Comparison of ENCODE assay signal across 10 cellular contexts in the genomic region with DNA sequence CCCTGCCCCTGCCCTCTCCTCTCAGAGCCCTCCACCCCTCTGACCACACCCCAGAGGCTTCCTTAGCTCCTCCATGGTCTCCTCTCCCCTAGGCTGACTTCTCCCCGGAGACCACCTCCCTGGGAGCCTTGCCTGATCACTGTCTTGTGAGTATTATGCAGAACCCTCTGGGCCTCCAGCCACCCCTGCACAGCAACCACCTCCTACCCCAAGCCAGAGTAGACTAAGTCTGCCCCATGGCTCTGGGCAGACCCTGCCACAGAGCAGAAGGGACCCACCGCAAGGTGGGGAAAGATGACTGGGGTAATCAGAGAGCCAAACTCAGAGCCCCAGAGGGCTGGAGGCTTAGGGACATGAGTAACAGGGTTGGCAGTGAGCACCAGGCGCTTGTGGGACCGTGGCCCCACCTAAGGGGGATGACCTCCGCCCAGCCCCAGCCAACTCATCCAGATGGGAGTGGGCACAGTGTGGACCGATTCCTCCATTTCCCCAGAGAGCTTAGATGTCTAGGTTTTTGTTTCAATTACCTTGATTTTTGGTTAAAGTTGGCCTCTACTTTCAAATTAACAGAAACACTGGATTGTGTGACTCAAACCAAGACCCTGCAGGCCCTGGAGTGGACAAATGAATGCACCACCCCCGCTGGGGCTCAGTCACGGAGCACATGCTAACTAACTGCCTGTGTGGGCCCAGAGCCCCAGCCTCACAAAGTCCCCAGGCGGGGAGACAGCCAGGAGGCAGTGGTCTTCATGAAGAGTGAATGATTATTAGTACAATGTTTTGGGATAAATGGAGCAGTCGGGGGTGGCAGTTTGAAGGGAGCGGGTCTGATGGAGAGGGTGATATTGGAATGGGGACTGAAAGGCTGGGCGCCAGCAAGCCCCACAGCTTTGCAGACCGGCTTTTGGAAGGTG.
"Had no signal": no experiment of that assay in that cellular context is flagged by ENCODE, and none has a peak within 500 bp of the region (broad histone marks: within the 10 kb centered on the region; RNA-seq: fewer than 3 reads in every experiment).

No MANE protein-coding gene starts in this region.

- H3K4me3 ChIP-seq: esophagus muscularis mucosa, left lung, tibial nerve had no signal

- H3K27ac ChIP-seq: esophagus muscularis mucosa, left lung, parathyroid adenoma, tibial nerve had no signal

- DNase-seq: activated CD4-positive, alpha-beta T cell treated with anti-CD3 and anti-CD28 coated beads for 4 hours; activated CD8-positive, alpha-beta T cell treated with anti-CD3 and anti-CD28 coated beads for 36 hours; activated naive CD4-positive, alpha-beta T cell treated with anti-CD3 and anti-CD28 coated beads, Interleukin-2, amount 10 ng/mL, durations not matched to agents 7 days and 5 days; cerebellar nuclear complex had no signal

- H3K9me3 ChIP-seq: esophagus muscularis mucosa, left lung, tibial nerve had no signal

- ATAC-seq: activated CD8-positive, alpha-beta T cell treated with anti-CD3 and anti-CD28 coated beads for 36 hours; left lung had no signal

- H2AFZ ChIP-seq: parathyroid adenoma had no signal

- H3K4me1 ChIP-seq: esophagus muscularis mucosa, parathyroid adenoma, tibial nerve had no signal

- H3K79me2 ChIP-seq: parathyroid adenoma had no signal

- H3K27ac Mint-ChIP-seq: activated CD8-positive, alpha-beta T cell treated with anti-CD3 and anti-CD28 coated beads for 36 hours; activated naive CD4-positive, alpha-beta T cell treated with anti-CD3 and anti-CD28 coated beads, Interleukin-2, amount 10 ng/mL, durations not matched to agents 7 days and 5 days; memory B cell; T-helper 1 cell treated with Interleukin-12 subunit alpha and Interleukin-12 subunit beta and Interleukin-4 antibody, amounts not matched to agents 30 μg/mL and 1 μg/mL, for 36 hours had no signal

- H3K9me3 Mint-ChIP-seq: activated CD8-positive, alpha-beta T cell treated with anti-CD3 and anti-CD28 coated beads for 36 hours; activated naive CD4-positive, alpha-beta T cell treated with anti-CD3 and anti-CD28 coated beads, Interleukin-2, amount 10 ng/mL, durations not matched to agents 7 days and 5 days; memory B cell; T-helper 1 cell treated with Interleukin-12 subunit alpha and Interleukin-12 subunit beta and Interleukin-4 antibody, amounts not matched to agents 30 μg/mL and 1 μg/mL, for 36 hours had no signal

- H3K9ac ChIP-seq: parathyroid adenoma had no signal

- H3K27me3 ChIP-seq: left lung had no signal

- H3K4me1 Mint-ChIP-seq: activated naive CD4-positive, alpha-beta T cell treated with anti-CD3 and anti-CD28 coated beads, Interleukin-2, amount 10 ng/mL, durations not matched to agents 7 days and 5 days; memory B cell had no signal

- H3K36me3 ChIP-seq: esophagus muscularis mucosa, left lung, tibial nerve had no signal

- H3K4me3 Mint-ChIP-seq: activated CD8-positive, alpha-beta T cell treated with anti-CD3 and anti-CD28 coated beads for 36 hours; activated naive CD4-positive, alpha-beta T cell treated with anti-CD3 and anti-CD28 coated beads, Interleukin-2, amount 10 ng/mL, durations not matched to agents 7 days and 5 days; memory B cell; T-helper 1 cell treated with Interleukin-12 subunit alpha and Interleukin-12 subunit beta and Interleukin-4 antibody, amounts not matched to agents 30 μg/mL and 1 μg/mL, for 36 hours had no signal

- H3K36me3 Mint-ChIP-seq: activated naive CD4-positive, alpha-beta T cell treated with anti-CD3 and anti-CD28 coated beads, Interleukin-2, amount 10 ng/mL, durations not matched to agents 7 days and 5 days; memory B cell had no signal
